In the genomic region with DNA sequence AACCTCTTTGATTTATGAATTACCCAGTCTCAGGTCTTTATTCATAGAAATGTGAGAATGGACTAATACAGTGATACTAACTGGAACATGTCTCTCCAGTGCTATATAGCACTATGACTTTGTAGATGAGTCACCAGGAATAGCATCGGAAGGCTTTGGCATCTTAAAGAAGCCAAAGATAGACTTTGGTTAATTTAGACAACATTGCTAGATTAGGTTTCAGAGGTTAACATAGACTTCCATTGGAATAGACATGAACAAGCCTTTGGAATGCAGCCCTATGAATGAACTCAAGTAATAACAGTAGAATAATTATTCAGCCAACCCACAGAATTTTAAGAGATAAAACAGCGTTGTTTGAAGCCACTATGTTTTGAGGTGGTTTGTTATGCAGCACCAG, we compare ENCODE assay signal across 1 cellular context.
TF ChIP-seq lines count a peak whose summit lies in the region.

No MANE protein-coding gene starts in this region.

TF ChIP-seq in IMR-90, 13 proteins besides CTCF, POLR2A, EP300 and RAD21 (continued from another document):
- no peak for TF ChIP-seq MAZ (IDR thresholded peaks at IDR 0.05; ENCODE audit: borderline replicate concordance, low read depth, low read length)
- TF ChIP-seq MAFK (IDR thresholded peaks at IDR 0.05; ENCODE audit: low read depth, low read length) = no peak
- TF ChIP-seq USF2 (IDR thresholded peaks at IDR 0.05; ENCODE audit: low read depth, low read length) = no peak
- TF ChIP-seq ELK1 (IDR thresholded peaks at IDR 0.05; ENCODE audit: borderline replicate concordance, low read depth, low read length) = no peak
- no peak for TF ChIP-seq RFX5 (IDR thresholded peaks at IDR 0.05; ENCODE audit: low read depth, low read length)
- TF ChIP-seq MXI1 (IDR thresholded peaks at IDR 0.05; ENCODE audit: borderline replicate concordance, low read depth, low read length) = no peak
- no peak for TF ChIP-seq SMC3 (IDR thresholded peaks at IDR 0.05; ENCODE audit: low read depth, low read length)
TF ChIP-seq in IMR-90: peak in this region for 0.
